ENCODE assay signal across 11 cellular contexts in genomic region chr3:167876603-167877325, GRCh38.
DNase-seq lines count a peak whose midpoint lies in the region.
"Had no signal": no experiment of that assay in that cellular context is flagged by ENCODE, and none has a peak within 500 bp of the region (broad histone marks: within the 10 kb centered on the region; RNA-seq: fewer than 3 reads in every experiment).

No MANE protein-coding gene starts in this region.

- H2BK5ac ChIP-seq in trophoblast cell (ENCODE audit: low read depth, low read length, poor library complexity) = no peak overlapping the region

- no peaks in the 10 kb centered on the region for H3K27me3 ChIP-seq in trophoblast cell (ENCODE audit: insufficient read depth, low read length)

- H3K9me3 Mint-ChIP-seq in activated naive CD8-positive, alpha-beta T cell treated with anti-CD3 and anti-CD28 coated beads for 36 hours = no peaks in the 10 kb centered on the region
- H3K9me3 Mint-ChIP-seq: central memory CD8-positive, alpha-beta T cell had no signal

- H3K4me2 ChIP-seq in trophoblast cell (ENCODE audit: low read length) = no peak overlapping the region

- no peak overlapping the region for H2AK5ac ChIP-seq in trophoblast cell (ENCODE audit: low read length)

- no peaks in the 10 kb centered on the region for H3K36me3 ChIP-seq in trophoblast cell (ENCODE audit: control insufficient read depth in 1 of 2, insufficient read depth in 2 of 2, low read length in 2 of 2)
- H3K36me3 ChIP-seq: WERI-Rb-1 had no signal

- H4K8ac ChIP-seq in trophoblast cell (ENCODE audit: low read depth, low read length) = no peak overlapping the region

- no peak overlapping the region for H4K12ac ChIP-seq in trophoblast cell (ENCODE audit: low read depth, low read length)

- no peaks in the 10 kb centered on the region for H3K79me2 ChIP-seq in trophoblast cell (ENCODE audit: control insufficient read depth, insufficient read depth, low read length, poor library complexity)

- no peaks in the 10 kb centered on the region for H3K4me1 ChIP-seq in trophoblast cell (ENCODE audit: control insufficient read depth in 1 of 2, insufficient read depth in 2 of 2, low read length in 2 of 2)

- no peak overlapping the region for H3K14ac ChIP-seq in trophoblast cell (ENCODE audit: low read length)

- H3K4me1 Mint-ChIP-seq in activated naive CD8-positive, alpha-beta T cell treated with anti-CD3 and anti-CD28 coated beads for 36 hours = peaks cover under 1% of the 10 kb centered on the region
- H3K4me1 Mint-ChIP-seq: central memory CD8-positive, alpha-beta T cell had no signal

- DNase-seq in ELR (ENCODE audit: low read depth) (peak; percentile 67), RKO (ENCODE audit: low spot score) (peak; percentile 65), fibroblast of gingiva (ENCODE audit: low read depth) (peak; percentile 87), trophoblast cell (peak in 1 of 2 donors; percentile 8), HuH-7.5 (ENCODE audit: low spot score) (no peak)
- DNase-seq in activated naive CD8-positive, alpha-beta T cell treated with anti-CD3 and anti-CD28 coated beads for 36 hours = no peak
- no peak for DNase-seq in central memory CD4-positive, alpha-beta T cell
- no peak for DNase-seq in activated CD4-positive, CD25-positive, alpha-beta regulatory T cell (lab: John Stamatoyannopoulos, UW)
- DNase-seq: Karpas-422, WERI-Rb-1 had no signal

- no peak overlapping the region for H3K9ac ChIP-seq in trophoblast cell (ENCODE audit: low read length)

- H3K18ac ChIP-seq in trophoblast cell (ENCODE audit: low read length) = no peak overlapping the region

- no peak overlapping the region for H2BK12ac ChIP-seq in trophoblast cell (ENCODE audit: low read length)

- H4K91ac ChIP-seq in trophoblast cell (ENCODE audit: low read depth, low read length) = no peak overlapping the region

- no peaks in the 10 kb centered on the region for H3K9me3 ChIP-seq in trophoblast cell (ENCODE audit: insufficient read depth, low read depth, low read length)

- no peak overlapping the region for H3K4me3 Mint-ChIP-seq in activated naive CD8-positive, alpha-beta T cell treated with anti-CD3 and anti-CD28 coated beads for 36 hours
- H3K4me3 Mint-ChIP-seq: central memory CD8-positive, alpha-beta T cell had no signal

- no peak overlapping the region for H2AFZ ChIP-seq in trophoblast cell (ENCODE audit: insufficient read depth, low read length, poor library complexity)

- H3K79me1 ChIP-seq in trophoblast cell (ENCODE audit: low read length) = no peaks in the 10 kb centered on the region

- peak overlapping the region; percentile 95 for H3K23ac ChIP-seq in trophoblast cell (ENCODE audit: low read length)

- no peak overlapping the region for H3K4ac ChIP-seq in trophoblast cell (ENCODE audit: low read depth, low read length)

- no peaks in the 10 kb centered on the region for H3K36me3 Mint-ChIP-seq in activated naive CD8-positive, alpha-beta T cell treated with anti-CD3 and anti-CD28 coated beads for 36 hours

- H3K4me3 ChIP-seq in trophoblast cell (ENCODE audit: low read depth, low read length) = no peak overlapping the region

- WGBS in trophoblast cell (ENCODE audit: extremely low coverage, insufficient coverage, insufficient read length) = no CpG with 5 or more reads among the region's 4 CpGs

- no peak overlapping the region for H2BK120ac ChIP-seq in trophoblast cell (ENCODE audit: insufficient read depth, low read length, poor library complexity)

- no peak overlapping the region for H3K27ac Mint-ChIP-seq in activated naive CD8-positive, alpha-beta T cell treated with anti-CD3 and anti-CD28 coated beads for 36 hours

- peaks cover 12% of the 10 kb centered on the region for H3K27me3 Mint-ChIP-seq in activated naive CD8-positive, alpha-beta T cell treated with anti-CD3 and anti-CD28 coated beads for 36 hours

- no peak overlapping the region for H3K27ac ChIP-seq in trophoblast cell (ENCODE audit: low read depth, low read length)
- H3K27ac ChIP-seq: WERI-Rb-1 had no signal

Comparison
In these comparisons a context has a peak if more than half of its experiments do, and no peak if none do; other contexts are left out.
1. DNase-seq: peak in ELR (single experiment), RKO (single experiment) and fibroblast of gingiva (single experiment); none in activated naive CD8-positive, alpha-beta T cell treated with anti-CD3 and anti-CD28 coated beads for 36 hours (single experiment), central memory CD4-positive, alpha-beta T cell (single experiment), HuH-7.5 (single experiment) and activated CD4-positive, CD25-positive, alpha-beta regulatory T cell (0 of 4).